In the genomic region with DNA sequence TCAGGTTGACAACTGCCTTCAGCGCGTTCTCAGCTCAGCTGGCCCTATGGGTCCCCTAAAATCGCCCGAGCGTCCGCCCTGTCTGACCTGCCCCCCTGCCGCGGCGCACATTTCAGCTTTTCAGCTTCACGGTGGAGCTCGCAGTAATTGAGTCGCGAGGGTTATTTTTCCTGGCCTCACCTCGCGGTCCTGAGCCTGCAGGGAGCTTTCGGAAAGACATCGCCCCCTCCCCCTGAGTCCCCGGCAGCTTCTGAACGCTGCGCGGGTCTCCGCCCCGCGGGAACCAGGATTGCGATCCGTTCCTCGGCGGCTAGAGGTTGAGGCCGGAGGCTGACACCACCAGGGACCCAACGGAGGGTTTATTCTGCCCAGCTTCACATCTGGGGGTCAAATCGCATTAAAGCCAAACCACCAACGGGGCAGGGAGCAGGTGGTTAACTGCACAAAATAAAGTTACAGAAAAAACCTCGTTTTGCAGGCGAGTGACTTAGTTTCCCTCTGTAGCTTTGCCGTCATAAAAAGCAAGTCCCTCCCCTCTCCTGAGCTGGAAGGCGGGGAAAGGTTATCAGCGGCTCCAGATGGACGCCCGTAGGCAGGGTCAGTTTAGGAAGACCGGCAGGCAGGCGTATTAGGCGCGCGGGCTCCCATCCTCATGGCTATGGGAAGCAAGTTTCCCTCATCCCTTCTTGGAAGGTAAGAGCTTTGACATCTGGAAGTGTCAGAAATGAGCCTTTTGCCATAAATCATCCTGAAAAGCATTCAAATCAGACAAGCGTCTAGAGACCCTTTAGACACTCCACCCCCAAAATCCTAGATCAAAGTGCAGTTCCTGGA, we compare ENCODE assay signal across 1 cellular context.
TF ChIP-seq lines count a peak whose summit lies in the region.

No MANE protein-coding gene starts in this region.

TF ChIP-seq in HEK293, 187 proteins besides CTCF, POLR2A, EP300 and RAD21 (continued from another document):
- TF ChIP-seq, protein P1, sequence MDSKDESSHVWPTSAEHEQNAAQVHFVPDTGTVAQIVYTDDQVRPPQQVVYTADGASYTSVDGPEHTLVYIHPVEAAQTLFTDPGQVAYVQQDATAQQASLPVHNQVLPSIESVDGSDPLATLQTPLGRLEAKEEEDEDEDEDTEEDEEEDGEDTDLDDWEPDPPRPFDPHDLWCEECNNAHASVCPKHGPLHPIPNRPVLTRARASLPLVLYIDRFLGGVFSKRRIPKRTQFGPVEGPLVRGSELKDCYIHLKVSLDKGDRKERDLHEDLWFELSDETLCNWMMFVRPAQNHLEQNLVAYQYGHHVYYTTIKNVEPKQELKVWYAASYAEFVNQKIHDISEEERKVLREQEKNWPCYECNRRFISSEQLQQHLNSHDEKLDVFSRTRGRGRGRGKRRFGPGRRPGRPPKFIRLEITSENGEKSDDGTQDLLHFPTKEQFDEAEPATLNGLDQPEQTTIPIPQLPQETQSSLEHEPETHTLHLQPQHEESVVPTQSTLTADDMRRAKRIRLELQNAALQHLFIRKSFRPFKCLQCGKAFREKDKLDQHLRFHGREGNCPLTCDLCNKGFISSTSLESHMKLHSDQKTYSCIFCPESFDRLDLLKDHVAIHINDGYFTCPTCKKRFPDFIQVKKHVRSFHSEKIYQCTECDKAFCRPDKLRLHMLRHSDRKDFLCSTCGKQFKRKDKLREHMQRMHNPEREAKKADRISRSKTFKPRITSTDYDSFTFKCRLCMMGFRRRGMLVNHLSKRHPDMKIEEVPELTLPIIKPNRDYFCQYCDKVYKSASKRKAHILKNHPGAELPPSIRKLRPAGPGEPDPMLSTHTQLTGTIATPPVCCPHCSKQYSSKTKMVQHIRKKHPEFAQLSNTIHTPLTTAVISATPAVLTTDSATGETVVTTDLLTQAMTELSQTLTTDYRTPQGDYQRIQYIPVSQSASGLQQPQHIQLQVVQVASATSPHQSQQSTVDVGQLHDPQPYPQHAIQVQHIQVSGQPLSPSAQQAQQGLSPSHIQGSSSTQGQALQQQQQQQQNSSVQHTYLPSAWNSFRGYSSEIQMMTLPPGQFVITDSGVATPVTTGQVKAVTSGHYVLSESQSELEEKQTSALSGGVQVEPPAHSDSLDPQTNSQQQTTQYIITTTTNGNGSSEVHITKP (tag by site-specific recombination; IDR thresholded peaks at IDR 0.05): peak; percentile 61; the same call in 1 of the 2 replicates
- TF ChIP-seq SP2 (tag by site-specific recombination; IDR thresholded peaks at IDR 0.05): peak; percentile 27
- TF ChIP-seq ZNF19 (tag by site-specific recombination; IDR thresholded peaks at IDR 0.05; ENCODE audit: low read depth): no peak
- no peak for TF ChIP-seq ZNF121 (tag by site-specific recombination; IDR thresholded peaks at IDR 0.05)
- peak; percentile 78 for TF ChIP-seq ZNF335 (tag by site-specific recombination; conservative IDR thresholded peaks at IDR 0.05)
- TF ChIP-seq, protein P2, sequence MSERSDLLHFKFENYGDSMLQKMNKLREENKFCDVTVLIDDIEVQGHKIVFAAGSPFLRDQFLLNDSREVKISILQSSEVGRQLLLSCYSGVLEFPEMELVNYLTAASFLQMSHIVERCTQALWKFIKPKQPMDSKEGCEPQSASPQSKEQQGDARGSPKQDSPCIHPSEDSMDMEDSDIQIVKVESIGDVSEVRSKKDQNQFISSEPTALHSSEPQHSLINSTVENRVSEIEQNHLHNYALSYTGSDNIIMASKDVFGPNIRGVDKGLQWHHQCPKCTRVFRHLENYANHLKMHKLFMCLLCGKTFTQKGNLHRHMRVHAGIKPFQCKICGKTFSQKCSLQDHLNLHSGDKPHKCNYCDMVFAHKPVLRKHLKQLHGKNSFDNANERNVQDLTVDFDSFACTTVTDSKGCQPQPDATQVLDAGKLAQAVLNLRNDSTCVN (tag by site-specific recombination; optimal IDR thresholded peaks at IDR 0.05): peak; percentile 39
- TF ChIP-seq GLIS1 (tag by site-specific recombination; IDR thresholded peaks at IDR 0.05): peak; percentile 58
- no peak for TF ChIP-seq ZNF221 (tag by site-specific recombination; IDR thresholded peaks at IDR 0.05; ENCODE audit: borderline replicate concordance)
- no peak for TF ChIP-seq ZNF843 (tag by site-specific recombination; IDR thresholded peaks at IDR 0.05)
- TF ChIP-seq ZNF510 (tag by site-specific recombination; IDR thresholded peaks at IDR 0.05; ENCODE audit: insufficient replicate concordance): no peak
- peak; percentile 21; the same call in 1 of the 2 replicates for TF ChIP-seq ZIC2 (tag by site-specific recombination; IDR thresholded peaks at IDR 0.05)
- TF ChIP-seq ZNF76 (tag by site-specific recombination; IDR thresholded peaks at IDR 0.05; ENCODE audit: borderline replicate concordance, low read depth): no peak
- TF ChIP-seq ZNF146 (tag by site-specific recombination; IDR thresholded peaks at IDR 0.05): no peak
- no peak for TF ChIP-seq WT1 (tag by site-specific recombination; IDR thresholded peaks at IDR 0.05)
